Comparison of ENCODE assay signal across 1 cellular context in the genomic region with DNA sequence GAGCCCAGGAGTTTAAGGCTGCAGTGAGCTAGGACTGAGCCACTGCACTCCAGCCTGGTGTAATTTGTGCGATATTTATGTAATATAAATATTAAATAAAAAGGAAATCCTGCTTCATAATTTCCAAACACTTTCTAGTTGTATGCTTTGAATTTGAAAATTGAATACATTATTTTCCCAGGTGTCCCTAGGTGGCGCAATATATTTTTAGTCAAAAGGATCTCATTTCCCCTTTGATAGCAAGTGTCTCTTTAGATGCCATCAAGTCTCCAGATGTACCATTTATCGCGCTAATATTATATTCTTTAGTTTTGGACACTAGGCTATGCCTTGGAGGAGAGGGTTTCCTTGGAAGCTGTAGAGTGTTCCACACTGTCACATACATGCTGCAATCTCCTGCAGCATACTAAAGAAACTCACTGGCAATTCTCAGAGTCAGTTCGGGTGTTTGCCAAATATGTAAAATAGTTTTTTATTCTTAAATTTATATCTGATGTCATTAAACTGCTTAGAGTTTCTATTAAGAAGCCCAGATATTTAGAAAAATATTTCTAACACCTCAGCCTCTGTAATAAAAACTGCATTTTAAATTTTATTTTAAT.
TF ChIP-seq lines count a peak whose summit lies in the region.

No MANE protein-coding gene starts in this region.

TF ChIP-seq in GM12878, 131 proteins besides CTCF, POLR2A, EP300 and RAD21:
- TF ChIP-seq SMC3 (IDR thresholded peaks at IDR 0.05; ENCODE audit: borderline replicate concordance, low read length) (peak; percentile 6; the same call in 1 of the 2 replicates), FOXM1 (IDR thresholded peaks at IDR 0.05; ENCODE audit: low read depth, low read length) (no peak), POU2F2 (IDR thresholded peaks at IDR 0.05; ENCODE audit: borderline replicate concordance, low read depth, low read length) (peak; percentile 46; the same call in 1 of the 3 replicates)
TF ChIP-seq in GM12878: peak in this region for 2.
